ENCODE assay signal across 11 cellular contexts in the genomic region with DNA sequence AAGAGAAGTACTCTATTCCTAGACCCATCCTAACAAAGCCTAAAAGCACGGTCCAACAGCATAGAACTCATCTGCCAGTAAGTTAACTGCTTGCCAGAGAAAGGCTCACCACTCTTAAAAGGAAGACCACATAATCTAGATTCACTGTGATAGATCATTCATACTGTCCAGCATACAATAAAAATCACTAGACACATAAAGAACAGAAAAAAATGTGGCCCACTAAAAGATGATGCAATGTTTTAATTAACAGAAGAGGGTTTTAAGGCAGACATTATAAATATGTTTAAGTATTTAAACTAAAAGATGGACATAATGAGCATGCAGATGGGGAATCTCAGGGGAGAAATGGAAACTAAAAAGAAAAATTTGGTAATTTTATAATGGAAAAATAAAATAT.
"Had no signal": no experiment of that assay in that cellular context is flagged by ENCODE, and none has a peak within 500 bp of the region (broad histone marks: within the 10 kb centered on the region; RNA-seq: fewer than 3 reads in every experiment).

No MANE protein-coding gene starts in this region.

- H3K27ac ChIP-seq: GM23248 had no signal

- H2AFZ ChIP-seq: GM23248, GM23338 had no signal

- H3K4me3 Mint-ChIP-seq: GM23338, H9, HFFc6 had no signal

- DNase-seq: GM23248, GOT3, H7, H9, HCEC 1CT, HFFc6 had no signal

- H3K27ac Mint-ChIP-seq: GM23338, H9, HFFc6 had no signal

- H3K9me3 ChIP-seq: HAP-1 had no signal

- H3K9me3 Mint-ChIP-seq: HFFc6 had no signal

- FAIRE-seq: H1, H54 had no signal

- ATAC-seq: GM23338, HCT116 had no signal

- H3K4me3 ChIP-seq: GM23248, GM23338, HAP-1 had no signal

- H3K36me3 ChIP-seq: HAP-1 had no signal

- H3K4me2 ChIP-seq: GM23338 had no signal

- H3K9ac ChIP-seq: GM23248 had no signal

- H3K4me1 ChIP-seq: HAP-1 had no signal
